11 cellular contexts compared by ENCODE assay signal in the genomic region with DNA sequence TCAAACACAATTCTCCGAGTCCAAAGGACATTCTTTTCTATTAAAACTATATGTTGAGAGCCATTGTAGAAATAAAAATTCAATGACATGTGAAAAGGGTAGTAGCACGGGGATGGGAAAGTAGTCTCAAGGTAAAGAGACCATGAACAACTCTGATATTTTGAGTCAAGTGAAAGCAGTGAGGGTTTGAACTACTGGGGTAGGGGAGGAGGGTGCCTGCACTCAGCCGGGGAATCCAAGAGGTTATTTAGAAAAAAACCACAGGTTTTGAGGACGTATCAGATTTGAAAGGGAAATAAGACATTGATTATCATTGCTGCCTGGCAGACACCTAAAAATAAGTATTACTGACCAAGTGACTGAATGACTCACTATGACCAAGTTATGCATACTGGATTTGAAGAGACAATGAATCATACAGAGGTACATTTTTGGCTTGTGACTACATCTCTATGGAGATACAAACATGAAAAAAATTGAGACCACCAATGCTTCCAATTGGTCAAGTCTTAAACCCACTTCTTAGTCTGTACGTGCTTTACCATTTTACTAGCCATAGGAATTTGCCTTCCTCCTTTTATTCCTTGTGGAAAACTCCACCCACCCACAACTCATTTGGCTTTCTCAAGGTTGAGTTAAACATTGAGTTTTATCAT. TPM values are rescaled to one million over a fixed set of nuclear protein-coding genes. Genes with fewer than 3 reads are reported as not detected.
DNase-seq lines count a peak whose midpoint lies in the region; ATAC-seq and TF ChIP-seq lines count a peak whose summit lies in the region.
"Had no signal": no experiment of that assay in that cellular context is flagged by ENCODE, and none has a peak within 500 bp of the region (broad histone marks: within the 10 kb centered on the region; RNA-seq: fewer than 3 reads in every experiment).

No MANE protein-coding gene starts in this region.

- peak overlapping the region; percentile 32; the same call in 1 of the 2 replicates for H3K4me2 ChIP-seq in PC-9

- H3K9me2 ChIP-seq in PC-9 (ENCODE audit: insufficient read depth) = no peaks in the 10 kb centered on the region

- no peaks in the 10 kb centered on the region for H3K27me3 Mint-ChIP-seq in WTC11 (ENCODE audit: low read depth)

- no peaks in the 10 kb centered on the region for H3K9me3 ChIP-seq in PC-9 (ENCODE audit: insufficient read depth, low read depth)
- H3K9me3 ChIP-seq: prostate gland had no signal

- H3K27me3 ChIP-seq in PC-9 (ENCODE audit: insufficient read depth, low read depth) = no peaks in the 10 kb centered on the region
- no peaks in the 10 kb centered on the region for H3K27me3 ChIP-seq in kidney epithelial cell (ENCODE audit: control insufficient read depth, insufficient read depth, low read length)

- no peak overlapping the region for H3K27ac Mint-ChIP-seq in WTC11

- H3K4me3 ChIP-seq in PC-9 = no peak overlapping the region
- H3K4me3 ChIP-seq in kidney epithelial cell (ENCODE audit: low read depth, low read length) = no peak overlapping the region
- H3K4me3 ChIP-seq: prostate gland had no signal

- H2AFZ ChIP-seq in PC-9 = no peak overlapping the region

- H3K4me3 Mint-ChIP-seq in WTC11 = no peak overlapping the region

- intact Hi-C loops in PC-9 (cut with micrococcal nuclease; ENCODE audit: unreplicated experiment) = no loop called here

- no peak overlapping the region for H3K27ac ChIP-seq in PC-9
- H3K27ac ChIP-seq: prostate gland had no signal

- no peaks in the 10 kb centered on the region for H3K9me3 Mint-ChIP-seq in WTC11

- no TSS peak for BruUV-seq in PC-9 (replicated peaks; lab: Mats Ljungman, UMichigan)

- H3K36me3 ChIP-seq in PC-9 (ENCODE audit: low read depth) = no peaks in the 10 kb centered on the region
- H3K36me3 ChIP-seq in kidney epithelial cell (ENCODE audit: control insufficient read depth, insufficient read depth, low read length) = no peaks in the 10 kb centered on the region
- H3K36me3 ChIP-seq: prostate gland had no signal

- CTCF ChIA-PET in PC-9 (lab: Charles Lee) (no interaction called here), WTC11 (lab: Charles Lee) (interaction anchor here (1.5 kb wide), 1 partner anchor 74 kb away, joined by 3 read pairs; no protein-coding TSS in a partner anchor)

- no peaks in the 10 kb centered on the region for H4K20me1 ChIP-seq in PC-9 (ENCODE audit: insufficient read depth)

- POLR2A ChIA-PET in PC-9 (lab: Charles Lee; ENCODE audit: unreplicated experiment) = no interaction called here
- POLR2A ChIA-PET in WTC11 (lab: Charles Lee) = no interaction called here

- H3K79me2 ChIP-seq in PC-9 (ENCODE audit: low read depth) = no peaks in the 10 kb centered on the region

- H3K4me1 ChIP-seq in PC-9 (replicated peaks; ENCODE audit: insufficient read depth) = peaks cover 13% of the 10 kb centered on the region; the same call in 1 of the 2 replicates
- H3K4me1 ChIP-seq: prostate gland had no signal

- ATAC-seq in GM18502 (IDR thresholded peaks at IDR 0.05; ENCODE audit: poor library complexity, unreplicated experiment) (peak; percentile 67), HG02610 (IDR thresholded peaks at IDR 0.05; ENCODE audit: unreplicated experiment) (peak; percentile 87), WTC11 (no peak)

- no peaks in the 10 kb centered on the region for H3K4me1 Mint-ChIP-seq in WTC11

- no peaks in the 10 kb centered on the region for H3F3A ChIP-seq in PC-9 (ENCODE audit: insufficient read depth, low read depth)

- no peaks in the 10 kb centered on the region for H3K36me3 Mint-ChIP-seq in WTC11

- no peak for TF ChIP-seq CTCF in PC-9 (conservative IDR thresholded peaks at IDR 0.05)
- TF ChIP-seq CTCF in kidney epithelial cell (IDR thresholded peaks at IDR 0.05; ENCODE audit: insufficient read depth, low read length, poor library complexity, severe bottlenecking) = no peak
- no peak for TF ChIP-seq CTCF in WTC11 (IDR thresholded peaks at IDR 0.05)

- peak in 1 of 2 experiments; percentile 71 for DNase-seq in PC-9
- peak; percentile 51 for DNase-seq in kidney epithelial cell (ENCODE audit: low read depth)
- DNase-seq in iPS-NIHi7 (ENCODE audit: extremely low spot score) = no peak
- no peak for DNase-seq in hypothalamus (lab: John Stamatoyannopoulos, UW)
- no peak for DNase-seq in activated naive CD4-positive, alpha-beta T cell (lab: John Stamatoyannopoulos, UW)
- DNase-seq in WTC11 (ENCODE audit: low spot score) = no peak
- DNase-seq: activated CD4-positive, CD25-positive, alpha-beta regulatory T cell treated with anti-CD3 and anti-CD28 coated beads, Interleukin-2, amount 50 U/mL, for 72 hours; NCI-H524 had no signal

TF ChIP-seq in WTC11, 78 proteins besides CTCF, POLR2A, EP300 and RAD21 (continues in another document):
- no peak for TF ChIP-seq FOXJ3 (CRISPR knock-in tag; IDR thresholded peaks at IDR 0.05; ENCODE audit: borderline replicate concordance)
- TF ChIP-seq ATF6 (CRISPR knock-in tag; IDR thresholded peaks at IDR 0.05) = no peak
- TF ChIP-seq PRRX2 (CRISPR knock-in tag; IDR thresholded peaks at IDR 0.05) = no peak
- no peak for TF ChIP-seq SP1 (CRISPR knock-in tag; conservative IDR thresholded peaks at IDR 0.05)
- no peak for TF ChIP-seq OVOL2 (CRISPR knock-in tag; IDR thresholded peaks at IDR 0.05; ENCODE audit: borderline replicate concordance)
- TF ChIP-seq, protein P1, sequence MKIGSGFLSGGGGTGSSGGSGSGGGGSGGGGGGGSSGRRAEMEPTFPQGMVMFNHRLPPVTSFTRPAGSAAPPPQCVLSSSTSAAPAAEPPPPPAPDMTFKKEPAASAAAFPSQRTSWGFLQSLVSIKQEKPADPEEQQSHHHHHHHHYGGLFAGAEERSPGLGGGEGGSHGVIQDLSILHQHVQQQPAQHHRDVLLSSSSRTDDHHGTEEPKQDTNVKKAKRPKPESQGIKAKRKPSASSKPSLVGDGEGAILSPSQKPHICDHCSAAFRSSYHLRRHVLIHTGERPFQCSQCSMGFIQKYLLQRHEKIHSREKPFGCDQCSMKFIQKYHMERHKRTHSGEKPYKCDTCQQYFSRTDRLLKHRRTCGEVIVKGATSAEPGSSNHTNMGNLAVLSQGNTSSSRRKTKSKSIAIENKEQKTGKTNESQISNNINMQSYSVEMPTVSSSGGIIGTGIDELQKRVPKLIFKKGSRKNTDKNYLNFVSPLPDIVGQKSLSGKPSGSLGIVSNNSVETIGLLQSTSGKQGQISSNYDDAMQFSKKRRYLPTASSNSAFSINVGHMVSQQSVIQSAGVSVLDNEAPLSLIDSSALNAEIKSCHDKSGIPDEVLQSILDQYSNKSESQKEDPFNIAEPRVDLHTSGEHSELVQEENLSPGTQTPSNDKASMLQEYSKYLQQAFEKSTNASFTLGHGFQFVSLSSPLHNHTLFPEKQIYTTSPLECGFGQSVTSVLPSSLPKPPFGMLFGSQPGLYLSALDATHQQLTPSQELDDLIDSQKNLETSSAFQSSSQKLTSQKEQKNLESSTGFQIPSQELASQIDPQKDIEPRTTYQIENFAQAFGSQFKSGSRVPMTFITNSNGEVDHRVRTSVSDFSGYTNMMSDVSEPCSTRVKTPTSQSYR (CRISPR knock-in tag; IDR thresholded peaks at IDR 0.05) = no peak
- TF ChIP-seq, protein P2, sequence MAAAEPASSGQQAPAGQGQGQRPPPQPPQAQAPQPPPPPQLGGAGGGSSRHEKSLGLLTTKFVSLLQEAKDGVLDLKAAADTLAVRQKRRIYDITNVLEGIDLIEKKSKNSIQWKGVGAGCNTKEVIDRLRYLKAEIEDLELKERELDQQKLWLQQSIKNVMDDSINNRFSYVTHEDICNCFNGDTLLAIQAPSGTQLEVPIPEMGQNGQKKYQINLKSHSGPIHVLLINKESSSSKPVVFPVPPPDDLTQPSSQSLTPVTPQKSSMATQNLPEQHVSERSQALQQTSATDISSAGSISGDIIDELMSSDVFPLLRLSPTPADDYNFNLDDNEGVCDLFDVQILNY (CRISPR knock-in tag; IDR thresholded peaks at IDR 0.05) = no peak
- no peak for TF ChIP-seq ZNF263 (CRISPR knock-in tag; IDR thresholded peaks at IDR 0.05; ENCODE audit: low read depth)
- no peak for TF ChIP-seq ETV6 (CRISPR knock-in tag; IDR thresholded peaks at IDR 0.05)

RNA-seq across cellular contexts. Expression of gene OR52H1, which starts 2.2 kb away (rescaled TPM):
- not detected in 2 replicates for total RNA-seq in PC-9 (2021)
- 0.75 TPM in 1 of 2 replicates, not detected in the other for total RNA-seq in kidney epithelial cell
- total RNA-seq in WTC11 (2021) = not detected in 3 replicates

RNA-seq across cellular contexts. Expression of gene OR52B6, which starts 30.1 kb away (rescaled TPM):
- total RNA-seq in PC-9 (2021) (not detected in 2 replicates), kidney epithelial cell (not detected in 2 replicates), WTC11 (2021) (not detected in 3 replicates)
- total RNA-seq: prostate gland had no signal

RNA-seq across cellular contexts. Expression of gene UBQLNL, which starts 34.1 kb away (rescaled TPM):
- total RNA-seq in PC-9 (2021) = 0.15 TPM in 1 of 2 replicates, not detected in the other
- 0.21 TPM in 1 of 2 replicates, not detected in the other for total RNA-seq in kidney epithelial cell
- total RNA-seq in WTC11 (2021) = 0.14 to 0.24 TPM in 2 of 3 replicates, not detected in the other

RNA-seq across cellular contexts. Expression of gene UBQLN3, which starts 40.8 kb away (rescaled TPM):
- total RNA-seq in PC-9 (2021) (not detected in 2 replicates), kidney epithelial cell (not detected in 2 replicates), WTC11 (2021) (not detected in 3 replicates)

RNA-seq across cellular contexts. Expression of gene TRIM6, which starts 45.9 kb away (rescaled TPM):
- total RNA-seq in PC-9 (2021) (3.9 and 4.8 TPM in 2 replicates), kidney epithelial cell (3.4 and 4.9 TPM in 2 replicates), WTC11 (2021) (25.4 to 30.2 TPM (median 30.0 TPM) in 3 replicates)
